ENCODE assay signal across 8 cellular contexts in genomic region chr17:42121066-42121769, GRCh38. TPM values are rescaled to one million over a fixed set of nuclear protein-coding genes. Genes with fewer than 3 reads are reported as not detected.
A peak's percentile ranks its signal among the peaks of the same experiment; 100 is the strongest.
DNase-seq lines count a peak whose midpoint lies in the region; FAIRE-seq and TF ChIP-seq lines count a peak whose summit lies in the region.

Gene KAT2A (minus strand): TSS chr17:42121367. CDS start chr17:42121304, 63 bp downstream.

- peak within 1 kb of the TSS; percentile 76 for H3K9ac ChIP-seq in BLaER1
- H3K9ac ChIP-seq in neural progenitor cell, result peak within 1 kb of the TSS; percentile 84
- H3K9ac ChIP-seq in stomach smooth muscle (ENCODE audit: low read length in 2 of 2), result peak within 1 kb of the TSS; percentile 48 to 58

- no peaks in the 10 kb centered on the region for H3K79me2 ChIP-seq in neural progenitor cell (ENCODE audit: low read depth)

- H3K36me3 ChIP-seq in BLaER1 (peaks cover 64% of the 10 kb centered on the region), neural progenitor cell (no peaks in the 10 kb centered on the region), stomach smooth muscle (ENCODE audit: control insufficient read depth in 2 of 2, insufficient read depth in 2 of 2, low read length in 2 of 2) (peaks cover 11 to 21% of the 10 kb centered on the region in 2 donors)

- H3F3A ChIP-seq in neural progenitor cell (ENCODE audit: low read depth), result peaks cover 25% of the 10 kb centered on the region

- no peaks in the 10 kb centered on the region for H3K9me3 Mint-ChIP-seq in neural progenitor cell

- H2AFZ ChIP-seq in neural progenitor cell (replicated peaks), result peak within 1 kb of the TSS; percentile 99

- H3K27ac ChIP-seq in BLaER1 (peak within 1 kb of the TSS; percentile 49; the same call in 1 of the 2 replicates), neural progenitor cell (peak within 1 kb of the TSS; percentile 64), stomach smooth muscle (ENCODE audit: low read length) (no peak within 1 kb of the TSS)

- H3K27me3 ChIP-seq in BLaER1, result no peaks in the 10 kb centered on the region
- no peaks in the 10 kb centered on the region for H3K27me3 ChIP-seq in neural progenitor cell
- no peaks in the 10 kb centered on the region for H3K27me3 ChIP-seq in stomach smooth muscle (ENCODE audit: control insufficient read depth in 1 of 2, insufficient read depth in 2 of 2, low read length in 2 of 2)

- H3K4me1 Mint-ChIP-seq in neural progenitor cell, result peaks cover 12% of the 10 kb centered on the region

- H4K20me1 ChIP-seq in BLaER1 (no peaks in the 10 kb centered on the region), neural progenitor cell (ENCODE audit: low read depth) (no peaks in the 10 kb centered on the region)

- peak; percentile 98 for FAIRE-seq in GM19239 (lab: Jason Lieb, UNC)

- in situ Hi-C loops in SK-MEL-5 (cut with HindIII; ENCODE audit: low pct_unique_long_range_greater_than_20kb, low sequenced_read_pairs), result no loop called here

- no peaks in the 10 kb centered on the region for H3K9me3 ChIP-seq in BLaER1
- no peaks in the 10 kb centered on the region for H3K9me3 ChIP-seq in neural progenitor cell (ENCODE audit: low read depth)
- H3K9me3 ChIP-seq in stomach smooth muscle (ENCODE audit: control insufficient read depth in 2 of 2, low read length in 2 of 2), result no peaks in the 10 kb centered on the region

- H3K4me2 ChIP-seq in BLaER1 (peak within 1 kb of the TSS; percentile 85), neural progenitor cell (peak within 1 kb of the TSS; percentile 97)

- H3K4me3 ChIP-seq in BLaER1 (peak within 1 kb of the TSS; percentile 66), neural progenitor cell (peak within 1 kb of the TSS; percentile 97), stomach smooth muscle (ENCODE audit: low read length in 2 of 2) (peak within 1 kb of the TSS; percentile 35 to 68)
- H3K4me3 ChIP-seq in Jurkat, Clone E6-1 (ENCODE audit: low read length), result peak within 1 kb of the TSS; percentile 59

- no peak for TF ChIP-seq CTCF in neural progenitor cell (IDR thresholded peaks at IDR 0.05)

- H3K27ac Mint-ChIP-seq in neural progenitor cell, result peak within 1 kb of the TSS; percentile 48

- DNase-seq in GM19239 (ENCODE audit: insufficient read length, low spot score) (peak; percentile 90), SK-MEL-5 (ENCODE audit: low read depth, low spot score) (peak; percentile 90), foreskin melanocyte (peak; percentile 70), neural progenitor cell (ENCODE audit: low spot score) (peak; percentile 93)
- DNase-seq in Jurkat, Clone E6-1 (ENCODE audit: low read depth, low spot score), result peak; percentile 73
- peak; percentile 58 for DNase-seq in activated gamma-delta T cell treated with anti-CD3 and anti-CD28 coated beads, Interleukin-2, amount 50 U/mL, for 16 hours (ENCODE audit: low read depth)

- H3K4me1 ChIP-seq in BLaER1 (peaks cover 19% of the 10 kb centered on the region), neural progenitor cell (peaks cover 16% of the 10 kb centered on the region), stomach smooth muscle (ENCODE audit: control insufficient read depth, insufficient read depth, low read length) (peaks cover 34% of the 10 kb centered on the region)

- peaks cover 5% of the 10 kb centered on the region for H3K27me3 Mint-ChIP-seq in neural progenitor cell (ENCODE audit: insufficient read depth, low read depth)

- peak within 1 kb of the TSS; percentile 83 for H3K4me3 Mint-ChIP-seq in neural progenitor cell

- H3K36me3 Mint-ChIP-seq in neural progenitor cell, result peaks cover 14% of the 10 kb centered on the region

RNA-seq across cellular contexts. Expression of gene KAT2A, which starts in this region (rescaled TPM):
- polyA plus RNA-seq in Jurkat, Clone E6-1 (2012; ENCODE audit: insufficient read depth, insufficient read length), result 85.0 TPM
- total RNA-seq in SK-MEL-5 (2014; rRNA removed; shearing (Covaris generic)), result 12.9 and 14.7 TPM in 2 replicates
- 30.2 and 33.9 TPM in 2 replicates for polyA plus RNA-seq in SK-MEL-5 (2015; cell fraction: cytosol; rRNA removed)
- polyA plus RNA-seq in SK-MEL-5 (2015; cell fraction: nucleus; rRNA removed), result 788 and 824 TPM in 2 replicates
- total RNA-seq in neural progenitor cell (ENCODE audit: low replicate concordance), result 18.4 and 34.2 TPM in 2 replicates
